ENCODE assay signal across 8 cellular contexts in genomic region chr19:9917322-9917721, GRCh38. TPM values are rescaled to one million over a fixed set of nuclear protein-coding genes. Genes with fewer than 3 reads are reported as not detected.
A peak's percentile ranks its signal among the peaks of the same experiment; 100 is the strongest.
DNase-seq lines count a peak whose midpoint lies in the region; ATAC-seq, FAIRE-seq and TF ChIP-seq lines count a peak whose summit lies in the region.

No MANE protein-coding gene starts in this region.

- H3K27ac ChIP-seq in left lung: no peak overlapping the region

- TF ChIP-seq CTCF in astrocyte of the spinal cord (IDR thresholded peaks at IDR 0.05; ENCODE audit: low read depth, low read length) (no peak), left lung (IDR thresholded peaks at IDR 0.05) (no peak), lower leg skin (IDR thresholded peaks at IDR 0.05) (no peak)

- H3K4me3 ChIP-seq in astrocyte of the spinal cord (ENCODE audit: low read depth, low read length) (no peak overlapping the region), left lung (no peak overlapping the region), lower leg skin (ENCODE audit: low read depth, poor library complexity, severe bottlenecking) (no peak overlapping the region)

- in situ Hi-C loops in astrocyte of the spinal cord (cut with HindIII; ENCODE audit: low sequenced_read_pairs): no loop called here

- no peak overlapping the region for H3K27ac Mint-ChIP-seq in activated T-cell treated with anti-CD3 and anti-CD28 coated beads, Interleukin-2, amount 50 U/mL, for 24 hours

- H3K9me3 Mint-ChIP-seq in activated T-cell treated with anti-CD3 and anti-CD28 coated beads, Interleukin-2, amount 50 U/mL, for 24 hours: no peaks in the 10 kb centered on the region

- peak; percentile 37 for ATAC-seq in left lung
- no peak for ATAC-seq in HG02571 (IDR thresholded peaks at IDR 0.05; ENCODE audit: unreplicated experiment)
- ATAC-seq in HG03378 (IDR thresholded peaks at IDR 0.05; ENCODE audit: unreplicated experiment): no peak

- no peaks in the 10 kb centered on the region for H3K36me3 ChIP-seq in left lung

- FAIRE-seq in GM12892 (lab: Jason Lieb, UNC): peak; percentile 50

- DNase-seq in GM12892 (ENCODE audit: insufficient read length) (no peak), NCI-H2227 treated with DMSO at 0.1 percent for 48 hours (lab: John Stamatoyannopoulos, UW) (peak; percentile 66), astrocyte of the spinal cord (ENCODE audit: low read depth, low spot score) (peak; percentile 24), left lung (no peak), lower leg skin (ENCODE audit: low spot score in 2 of 2) (no peak)
- DNase-seq in activated T-cell treated with anti-CD3 and anti-CD28 coated beads, Interleukin-2, amount 50 U/mL, for 24 hours: no peak

- H3K4me3 Mint-ChIP-seq in activated T-cell treated with anti-CD3 and anti-CD28 coated beads, Interleukin-2, amount 50 U/mL, for 24 hours: no peak overlapping the region

- intact Hi-C loops in left lung (cut with DNase I): no loop called here
- intact Hi-C loops in lower leg skin (cut with DNase I; ENCODE audit: low total_unique reads): no loop called here

- WGBS in lower leg skin, 2 donors: 6% methylated on average over 3 of the region's 3 CpGs

- H3K9me3 ChIP-seq in left lung: no peaks in the 10 kb centered on the region

- no peak for TF ChIP-seq POLR2A in GM12892 (IDR thresholded peaks at IDR 0.05; ENCODE audit: low read depth, low read length)
- TF ChIP-seq POLR2A in lower leg skin (IDR thresholded peaks at IDR 0.05): no peak

- H3K4me1 ChIP-seq in left lung: peaks cover 0 to 23% of the 10 kb centered on the region in 2 donors

- peaks cover 35% of the 10 kb centered on the region for H3K27me3 Mint-ChIP-seq in activated T-cell treated with anti-CD3 and anti-CD28 coated beads, Interleukin-2, amount 50 U/mL, for 24 hours

- H3K4me1 Mint-ChIP-seq in activated T-cell treated with anti-CD3 and anti-CD28 coated beads, Interleukin-2, amount 50 U/mL, for 24 hours (ENCODE audit: low read depth): peaks cover 8% of the 10 kb centered on the region

- peaks cover 12 to 82% of the 10 kb centered on the region in 2 donors for H3K27me3 ChIP-seq in left lung

- H3K36me3 Mint-ChIP-seq in activated T-cell treated with anti-CD3 and anti-CD28 coated beads, Interleukin-2, amount 50 U/mL, for 24 hours (ENCODE audit: low read depth): no peaks in the 10 kb centered on the region

RNA-seq across cellular contexts. Expression of gene OLFM2, which starts 19.0 kb away (rescaled TPM):
- not detected for polyA plus RNA-seq in GM12892 (2012; ENCODE audit: missing spikeins)
- total RNA-seq in left lung: 10 to 100 TPM in 1 of 2 donors, 1 to 10 TPM in 1; 7.6 to 10.4 TPM
- total RNA-seq in lower leg skin: 100 to 1,000 TPM in 3 of 4 donors, 10 to 100 TPM in 1; 94.8 to 157 (median 112) TPM

Comparison
In these comparisons a context has a peak if more than half of its experiments do, and no peak if none do; other contexts are left out.
1. DNase-seq: peak in NCI-H2227 treated with DMSO at 0.1 percent for 48 hours (single experiment) and astrocyte of the spinal cord (single experiment); none in GM12892 (single experiment), left lung (0 of 2), lower leg skin (0 of 2) and activated T-cell treated with anti-CD3 and anti-CD28 coated beads, Interleukin-2, amount 50 U/mL, for 24 hours (single experiment).
2. RNA of gene OLFM2, which starts 19.0 kb away (total RNA-seq): 94.8 to 157 TPM in lower leg skin; 7.6 to 10.4 TPM in left lung; every median in the first group is over 4 times any median in the second.